ENCODE assay signal across 8 cellular contexts in genomic region chr11:34051349-34052035, GRCh38. TPM values are rescaled to one million over a fixed set of nuclear protein-coding genes. Genes with fewer than 3 reads are reported as not detected.
DNase-seq lines count a peak whose midpoint lies in the region; ATAC-seq, FAIRE-seq and TF ChIP-seq lines count a peak whose summit lies in the region.

Gene CAPRIN1, plus strand, starts transcription at chr11:34051731. Its CDS starts 690 bp downstream, at chr11:34052421.

- H3K79me2 ChIP-seq in keratinocyte (ENCODE audit: control insufficient read depth, insufficient read depth, low read length), result peaks cover 44% of the 10 kb centered on the region

- H3K27ac ChIP-seq in keratinocyte (ENCODE audit: control insufficient read depth, insufficient read depth, low read length), result peak within 1 kb of the TSS; percentile 97

- FAIRE-seq in keratinocyte (lab: Jason Lieb, UNC), result no peak

- no peaks in the 10 kb centered on the region for H3K9me3 ChIP-seq in keratinocyte (ENCODE audit: control insufficient read depth, low read depth, low read length)

- peak within 1 kb of the TSS; percentile 99 for H3K4me2 ChIP-seq in keratinocyte (ENCODE audit: control insufficient read depth, extremely low read depth, insufficient read depth, low read depth, low read length)

- H3K9ac ChIP-seq in keratinocyte (ENCODE audit: control insufficient read depth, extremely low read depth, insufficient read depth, low read length), result peak within 1 kb of the TSS; percentile 98

- H3K36me3 ChIP-seq in keratinocyte (ENCODE audit: control insufficient read depth in 2 of 2, extremely low read depth in 1 of 2, insufficient read depth in 2 of 2, low read length in 2 of 2), result peaks cover 0 to 2% of the 10 kb centered on the region in 2 experiments

- H3K4me1 Mint-ChIP-seq in central memory CD8-positive, alpha-beta T cell, result peaks cover 15% of the 10 kb centered on the region

- ATAC-seq in GM19035 (IDR thresholded peaks at IDR 0.05; ENCODE audit: unreplicated experiment) (peak; percentile 61), HG03354 (IDR thresholded peaks at IDR 0.05; ENCODE audit: poor library complexity, severe bottlenecking, unreplicated experiment) (peak; percentile 64)
- ATAC-seq in activated CD4-positive, CD25-positive, alpha-beta regulatory T cell treated with anti-CD3 and anti-CD28 coated beads, Interleukin-2, amount 50 U/mL, for 24 hours, result peak; percentile 76
- ATAC-seq in central memory CD8-positive, alpha-beta T cell (replicated peaks; ENCODE audit: extremely low read depth, poor library complexity, severe bottlenecking), result peak; percentile 75

- peak in 1 of 3 experiments; percentile 10 for TF ChIP-seq CTCF in keratinocyte (optimal IDR thresholded peaks at IDR 0.05 in 1 of 3, IDR thresholded peaks at IDR 0.05 in 1 of 3, conservative IDR thresholded peaks at IDR 0.05 in 1 of 3; ENCODE audit: extremely low read depth in 1 of 3, insufficient read depth in 2 of 3, low read length in 3 of 3)

- H3K27me3 ChIP-seq in keratinocyte (ENCODE audit: control insufficient read depth, extremely low read depth, insufficient read depth, low read length), result no peaks in the 10 kb centered on the region

- H4K20me1 ChIP-seq in keratinocyte (ENCODE audit: control insufficient read depth, extremely low read depth, insufficient read depth, low read length), result no peaks in the 10 kb centered on the region

- no peaks in the 10 kb centered on the region for H3K27me3 Mint-ChIP-seq in central memory CD8-positive, alpha-beta T cell

- H3K27ac Mint-ChIP-seq in central memory CD8-positive, alpha-beta T cell (ENCODE audit: low read depth), result peak within 1 kb of the TSS; percentile 95

- peak within 1 kb of the TSS; percentile 86 for H2AFZ ChIP-seq in keratinocyte (ENCODE audit: control insufficient read depth, low read length)

- DNase-seq in AG08395 (ENCODE audit: low spot score), result peak; percentile 94
- peak; percentile 80 for DNase-seq in NCI-H446 treated with DMSO at 0.1 percent for 48 hours (lab: John Stamatoyannopoulos, UW)
- peak; percentile 75 to 76 for DNase-seq in central memory CD8-positive, alpha-beta T cell (ENCODE audit: low spot score in 2 of 2)
- no peak for DNase-seq in keratinocyte (ENCODE audit: low read depth, low spot score)
- DNase-seq in stimulated activated CD4-positive, alpha-beta T cell treated with anti-CD3 and anti-CD28 coated beads, Interleukin-12 subunit alpha, Interleukin-12 subunit beta, amount 100 ng/mL, for 48 hours (ENCODE audit: low read depth in 2 of 3, low spot score in 1 of 3), result peak; percentile 70 to 82 (median 76)

- H3K9me1 ChIP-seq in keratinocyte (ENCODE audit: control insufficient read depth, extremely low read depth, insufficient read depth, low read length), result no peaks in the 10 kb centered on the region

- peak within 1 kb of the TSS; percentile 99 for H3K4me3 Mint-ChIP-seq in central memory CD8-positive, alpha-beta T cell

- H3K9me3 Mint-ChIP-seq in central memory CD8-positive, alpha-beta T cell, result no peaks in the 10 kb centered on the region

- peaks cover 24% of the 10 kb centered on the region for H3K4me1 ChIP-seq in keratinocyte (ENCODE audit: control insufficient read depth, extremely low read depth, insufficient read depth, low read length)

- peak within 1 kb of the TSS; percentile 89 to 97 (median 95) for H3K4me3 ChIP-seq in keratinocyte (ENCODE audit: control insufficient read depth in 2 of 3, extremely low read depth in 1 of 3, insufficient read depth in 2 of 3, low read depth in 1 of 3, low read length in 3 of 3)

- dilution Hi-C loops in keratinocyte (cut with MboI; ENCODE audit: extremely low pct_ligation_motif_present, low sequenced_read_pairs), result no loop called here

- peaks cover 20% of the 10 kb centered on the region for H3K36me3 Mint-ChIP-seq in central memory CD8-positive, alpha-beta T cell (ENCODE audit: insufficient read depth)

RNA-seq across cellular contexts. Expression of gene CAPRIN1, which starts in this region (rescaled TPM):
- 169 to 207 TPM (median 205 TPM) in 3 replicates for polyA plus RNA-seq in keratinocyte
- 163 TPM for polyA plus RNA-seq in keratinocyte (2011; ENCODE audit: low read depth)
- 133 and 239 TPM in 2 replicates for polyA plus RNA-seq in keratinocyte (2011; cell fraction: cytosol; rRNA removed)
- 142 and 155 TPM in 2 replicates for polyA plus RNA-seq in keratinocyte (2011; cell fraction: nucleus; rRNA removed)
- polyA plus RNA-seq in keratinocyte (2012; ENCODE audit: low replicate concordance), result 72.3 and 145 TPM in 2 replicates
- polyA minus RNA-seq in keratinocyte, result 307 to 454 TPM (median 367 TPM) in 3 replicates
- 168 TPM for polyA minus RNA-seq in keratinocyte (2011; cell fraction: cytosol; rRNA and poly(A)+ RNA removed)
- polyA minus RNA-seq in keratinocyte (2011; cell fraction: nucleus; rRNA and poly(A)+ RNA removed), result 127 and 176 TPM in 2 replicates
